In the genomic region with DNA sequence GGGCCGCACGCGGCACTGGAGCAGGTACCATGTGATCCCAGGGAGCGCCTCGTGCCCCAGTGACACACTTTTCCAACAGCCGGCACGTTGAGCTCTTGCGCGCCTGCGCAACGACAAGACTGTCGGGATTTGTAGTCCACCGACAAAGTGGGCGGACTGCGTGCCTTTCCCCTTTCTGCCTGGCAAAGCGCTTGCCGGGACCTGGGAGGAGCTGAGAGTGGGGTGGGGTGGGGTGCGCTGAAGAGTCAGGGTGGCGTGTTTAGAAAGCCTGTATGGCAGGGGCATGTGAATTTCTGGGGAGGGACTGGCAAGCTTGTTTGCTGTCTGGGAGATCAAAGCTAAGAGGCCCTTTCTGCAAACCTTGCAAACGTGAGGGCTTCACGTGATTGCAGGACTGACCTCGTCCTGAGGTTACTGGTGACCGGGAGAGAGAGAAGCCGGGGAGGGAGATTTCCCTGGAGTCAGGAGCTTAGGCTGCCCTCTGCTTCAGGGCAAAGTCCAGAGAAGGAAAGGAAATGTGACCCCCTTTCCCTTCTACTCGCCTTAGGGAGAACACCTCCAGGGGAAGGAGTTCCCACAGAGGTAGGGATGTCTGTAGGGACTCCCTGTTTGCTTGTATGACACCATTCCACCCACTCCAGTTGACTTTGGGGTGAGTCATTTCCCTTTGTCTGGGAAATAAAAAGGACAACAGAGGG, we compare ENCODE assay signal across 8 cellular contexts. TPM values are rescaled to one million over a fixed set of nuclear protein-coding genes. Genes with fewer than 3 reads are reported as not detected.
DNase-seq lines count a peak whose midpoint lies in the region; ATAC-seq lines count a peak whose summit lies in the region.

No MANE protein-coding gene starts in this region.

- ATAC-seq in HG03196 (IDR thresholded peaks at IDR 0.05; ENCODE audit: unreplicated experiment) = peak; percentile 28
- ATAC-seq in GM19395 (IDR thresholded peaks at IDR 0.05; ENCODE audit: unreplicated experiment) = no peak

- H3K4me3 Mint-ChIP-seq in activated CD4-positive, alpha-beta T cell treated with anti-CD3 and anti-CD28 coated beads, Interleukin-2, amount 10 ng/mL, durations not matched to agents 24 days and 14 days = peak overlapping the region; percentile 94

- intact Hi-C loops in activated CD4-positive, alpha-beta T cell treated with anti-CD3 and anti-CD28 coated beads, Interleukin-2, amount 10 ng/mL, durations not matched to agents 24 days and 14 days (cut with micrococcal nuclease) = loop anchor here (1.0 kb wide), 1 partner anchor 10 kb away; no protein-coding TSS in a partner anchor

- H3K27ac Mint-ChIP-seq in activated CD4-positive, alpha-beta T cell treated with anti-CD3 and anti-CD28 coated beads, Interleukin-2, amount 10 ng/mL, durations not matched to agents 24 days and 14 days = peak overlapping the region; percentile 92

- H3K4me1 Mint-ChIP-seq in activated CD4-positive, alpha-beta T cell treated with anti-CD3 and anti-CD28 coated beads, Interleukin-2, amount 10 ng/mL, durations not matched to agents 24 days and 14 days = peaks cover 81% of the 10 kb centered on the region

- H3K27me3 Mint-ChIP-seq in activated CD4-positive, alpha-beta T cell treated with anti-CD3 and anti-CD28 coated beads, Interleukin-2, amount 10 ng/mL, durations not matched to agents 24 days and 14 days = peaks cover 4% of the 10 kb centered on the region

- H3K9me3 Mint-ChIP-seq in activated CD4-positive, alpha-beta T cell treated with anti-CD3 and anti-CD28 coated beads, Interleukin-2, amount 10 ng/mL, durations not matched to agents 24 days and 14 days = peaks cover 6% of the 10 kb centered on the region

- peak overlapping the region; percentile 99 for H3K27ac ChIP-seq in cingulate gyrus (ENCODE audit: low read depth, low read length)

- H3K36me3 Mint-ChIP-seq in activated CD4-positive, alpha-beta T cell treated with anti-CD3 and anti-CD28 coated beads, Interleukin-2, amount 10 ng/mL, durations not matched to agents 24 days and 14 days (ENCODE audit: low read depth) = peaks cover 30% of the 10 kb centered on the region

- DNase-seq in DMS53 treated with DMSO at 0.1 percent for 48 hours (lab: John Stamatoyannopoulos, UW; ENCODE audit: unreplicated experiment) (peak; percentile 88), NCI-H526 treated with DMSO at 0.1 percent for 48 hours (lab: John Stamatoyannopoulos, UW) (peak; percentile 89), kidney glomerular epithelial cell (lab: John Stamatoyannopoulos, UW) (peak; percentile 91)
- DNase-seq in activated CD4-positive, alpha-beta T cell treated with anti-CD3 and anti-CD28 coated beads, Interleukin-2, amount 10 ng/mL, durations not matched to agents 24 days and 14 days = peak; percentile 96
- peak; percentile 77 to 78 for DNase-seq in stimulated activated CD4-positive, alpha-beta T cell treated with anti-CD3 and anti-CD28 coated beads, Interleukin-15, amount 100 ng/mL, for 1 hour (ENCODE audit: low read depth in 1 of 2, low spot score in 1 of 2)

RNA-seq across cellular contexts. Expression of a gene that starts 0.4 kb away (rescaled TPM):
- total RNA-seq in activated CD4-positive, alpha-beta T cell treated with anti-CD3 and anti-CD28 coated beads, Interleukin-2, amount 10 ng/mL, durations not matched to agents 24 days and 14 days = 7.9 and 8.2 TPM in 2 replicates

RNA-seq across cellular contexts. Expression of a gene that starts 21.0 kb away (rescaled TPM):
- 92.7 and 98.5 TPM in 2 replicates for total RNA-seq in activated CD4-positive, alpha-beta T cell treated with anti-CD3 and anti-CD28 coated beads, Interleukin-2, amount 10 ng/mL, durations not matched to agents 24 days and 14 days

RNA-seq across cellular contexts. Expression of a gene that starts 38.1 kb away (rescaled TPM):
- 4.5 and 5.1 TPM in 2 replicates for total RNA-seq in activated CD4-positive, alpha-beta T cell treated with anti-CD3 and anti-CD28 coated beads, Interleukin-2, amount 10 ng/mL, durations not matched to agents 24 days and 14 days

RNA-seq across cellular contexts. Expression of a gene that starts 39.5 kb away (rescaled TPM):
- total RNA-seq in activated CD4-positive, alpha-beta T cell treated with anti-CD3 and anti-CD28 coated beads, Interleukin-2, amount 10 ng/mL, durations not matched to agents 24 days and 14 days = 108 and 109 TPM in 2 replicates

RNA-seq across cellular contexts. Expression of a gene that starts 46.6 kb away (rescaled TPM):
- 118 and 122 TPM in 2 replicates for total RNA-seq in activated CD4-positive, alpha-beta T cell treated with anti-CD3 and anti-CD28 coated beads, Interleukin-2, amount 10 ng/mL, durations not matched to agents 24 days and 14 days
